In the genomic region with DNA sequence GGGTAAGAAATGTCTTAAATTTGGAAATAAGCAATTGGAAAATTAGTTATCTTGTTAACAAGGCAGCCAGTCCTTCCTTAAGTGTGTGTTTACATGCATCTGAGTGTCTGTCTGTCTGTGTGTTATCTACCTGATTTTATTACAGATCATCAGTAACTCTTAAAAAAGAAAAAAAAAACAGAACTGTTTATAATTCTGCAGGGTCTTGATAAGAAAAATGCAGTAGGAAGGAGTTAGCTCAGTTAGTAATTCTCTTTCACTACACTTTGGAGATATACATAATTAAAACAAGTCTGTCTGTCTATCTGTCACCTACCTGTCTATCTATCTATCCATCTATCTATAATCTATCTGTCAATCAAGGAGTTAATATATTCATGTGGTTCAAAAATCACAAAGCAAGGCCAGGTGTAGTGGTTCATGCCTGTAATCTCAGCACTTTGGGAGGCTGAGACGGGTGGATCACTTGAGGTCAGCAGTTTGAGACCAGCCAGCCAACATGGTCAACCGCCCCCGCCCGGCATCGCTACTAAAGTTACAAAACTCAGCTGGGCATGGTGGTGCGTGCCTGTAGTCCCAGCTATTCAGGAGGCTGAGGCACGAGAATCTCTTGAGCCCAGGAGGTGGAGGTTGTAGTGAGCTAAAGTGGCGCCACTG, we compare ENCODE assay signal across 1 cellular context.
TF ChIP-seq lines count a peak whose summit lies in the region.

No MANE protein-coding gene starts in this region.

TF ChIP-seq in K562, 482 proteins besides CTCF, POLR2A, EP300 and RAD21 (continued from another document and continues in another):
- TF ChIP-seq ELF1 (tag; IDR thresholded peaks at IDR 0.05) (no peak), NELFE (IDR thresholded peaks at IDR 0.05; ENCODE audit: insufficient read depth, insufficient read length) (no peak), ZC3H4 (CRISPR knock-in tag; IDR thresholded peaks at IDR 0.05; ENCODE audit: borderline replicate concordance) (no peak), U2AF2 (optimal IDR thresholded peaks at IDR 0.05; ENCODE audit: low read depth, low read length) (no peak), NFIX (CRISPR knock-in tag; IDR thresholded peaks at IDR 0.05; ENCODE audit: low read depth) (no peak), TAF7 (tag; IDR thresholded peaks at IDR 0.05) (no peak), TARDBP (IDR thresholded peaks at IDR 0.05) (no peak), MAFG (tag; conservative IDR thresholded peaks at IDR 0.05) (no peak), XRCC3 (IDR thresholded peaks at IDR 0.05) (no peak), RCOR1 (IDR thresholded peaks at IDR 0.05; ENCODE audit: borderline replicate concordance in 1 of 2, low read depth in 2 of 2, low read length in 2 of 2) (peak in 1 of 2 experiments; percentile 65; a peak in 2 of 4 replicates), YBX1 (IDR thresholded peaks at IDR 0.05) (no peak), CHD1 (IDR thresholded peaks at IDR 0.05; ENCODE audit: low read length) (no peak), CBFA2T2 (conservative IDR thresholded peaks at IDR 0.05) (peak; percentile 43), TEAD2 (tag; IDR thresholded peaks at IDR 0.05) (no peak), ZNF239 (CRISPR knock-in tag; IDR thresholded peaks at IDR 0.05) (no peak), PHB (CRISPR knock-in tag; IDR thresholded peaks at IDR 0.05) (no peak), MAFK (IDR thresholded peaks at IDR 0.05; ENCODE audit: low read length) (no peak), NRF1 (conservative IDR thresholded peaks at IDR 0.05 in 1 of 2, IDR thresholded peaks at IDR 0.05 in 1 of 2) (peak in 1 of 2 experiments; percentile 31; a peak in 1 of 4 replicates), SRSF3 (IDR thresholded peaks at IDR 0.05; ENCODE audit: insufficient read depth, low read length) (no peak), NR2C2 (CRISPR knock-in tag; IDR thresholded peaks at IDR 0.05) (no peak), NR2C2 (tag; IDR thresholded peaks at IDR 0.05) (no peak), ZNF316 (IDR thresholded peaks at IDR 0.05) (no peak), BRCA1 (IDR thresholded peaks at IDR 0.05) (no peak), BRCA1 (CRISPR knock-in tag; IDR thresholded peaks at IDR 0.05) (no peak), HSF4 (CRISPR knock-in tag; IDR thresholded peaks at IDR 0.05; ENCODE audit: borderline replicate concordance) (no peak), STAT5B (CRISPR knock-in tag; IDR thresholded peaks at IDR 0.05) (no peak), ZSCAN32 (CRISPR knock-in tag; IDR thresholded peaks at IDR 0.05) (no peak), WHSC1 (IDR thresholded peaks at IDR 0.05; ENCODE audit: low read length) (no peak), CC2D1A (IDR thresholded peaks at IDR 0.05) (0 out of 2 replicates have a peak, but pooled peaks have one; percentile 55), NR2F6 (CRISPR knock-in tag; IDR thresholded peaks at IDR 0.05) (no peak), POLR2AphosphoS5 (IDR thresholded peaks at IDR 0.05; ENCODE audit: control insufficient read depth, insufficient read depth, low read depth, low read length) (no peak), POLR2AphosphoS2 (IDR thresholded peaks at IDR 0.05; ENCODE audit: low read length) (no peak), KAT2B (IDR thresholded peaks at IDR 0.05; ENCODE audit: low read depth, low read length) (no peak)
- TF ChIP-seq, protein P1, sequence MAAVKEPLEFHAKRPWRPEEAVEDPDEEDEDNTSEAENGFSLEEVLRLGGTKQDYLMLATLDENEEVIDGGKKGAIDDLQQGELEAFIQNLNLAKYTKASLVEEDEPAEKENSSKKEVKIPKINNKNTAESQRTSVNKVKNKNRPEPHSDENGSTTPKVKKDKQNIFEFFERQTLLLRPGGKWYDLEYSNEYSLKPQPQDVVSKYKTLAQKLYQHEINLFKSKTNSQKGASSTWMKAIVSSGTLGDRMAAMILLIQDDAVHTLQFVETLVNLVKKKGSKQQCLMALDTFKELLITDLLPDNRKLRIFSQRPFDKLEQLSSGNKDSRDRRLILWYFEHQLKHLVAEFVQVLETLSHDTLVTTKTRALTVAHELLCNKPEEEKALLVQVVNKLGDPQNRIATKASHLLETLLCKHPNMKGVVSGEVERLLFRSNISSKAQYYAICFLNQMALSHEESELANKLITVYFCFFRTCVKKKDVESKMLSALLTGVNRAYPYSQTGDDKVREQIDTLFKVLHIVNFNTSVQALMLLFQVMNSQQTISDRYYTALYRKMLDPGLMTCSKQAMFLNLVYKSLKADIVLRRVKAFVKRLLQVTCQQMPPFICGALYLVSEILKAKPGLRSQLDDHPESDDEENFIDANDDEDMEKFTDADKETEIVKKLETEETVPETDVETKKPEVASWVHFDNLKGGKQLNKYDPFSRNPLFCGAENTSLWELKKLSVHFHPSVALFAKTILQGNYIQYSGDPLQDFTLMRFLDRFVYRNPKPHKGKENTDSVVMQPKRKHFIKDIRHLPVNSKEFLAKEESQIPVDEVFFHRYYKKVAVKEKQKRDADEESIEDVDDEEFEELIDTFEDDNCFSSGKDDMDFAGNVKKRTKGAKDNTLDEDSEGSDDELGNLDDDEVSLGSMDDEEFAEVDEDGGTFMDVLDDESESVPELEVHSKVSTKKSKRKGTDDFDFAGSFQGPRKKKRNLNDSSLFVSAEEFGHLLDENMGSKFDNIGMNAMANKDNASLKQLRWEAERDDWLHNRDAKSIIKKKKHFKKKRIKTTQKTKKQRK (IDR thresholded peaks at IDR 0.05; ENCODE audit: borderline replicate concordance, low read depth, low read length), result no peak
- TF ChIP-seq, protein P2, sequence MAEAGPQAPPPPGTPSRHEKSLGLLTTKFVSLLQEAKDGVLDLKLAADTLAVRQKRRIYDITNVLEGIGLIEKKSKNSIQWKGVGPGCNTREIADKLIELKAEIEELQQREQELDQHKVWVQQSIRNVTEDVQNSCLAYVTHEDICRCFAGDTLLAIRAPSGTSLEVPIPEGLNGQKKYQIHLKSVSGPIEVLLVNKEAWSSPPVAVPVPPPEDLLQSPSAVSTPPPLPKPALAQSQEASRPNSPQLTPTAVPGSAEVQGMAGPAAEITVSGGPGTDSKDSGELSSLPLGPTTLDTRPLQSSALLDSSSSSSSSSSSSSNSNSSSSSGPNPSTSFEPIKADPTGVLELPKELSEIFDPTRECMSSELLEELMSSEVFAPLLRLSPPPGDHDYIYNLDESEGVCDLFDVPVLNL (CRISPR knock-in tag; IDR thresholded peaks at IDR 0.05; ENCODE audit: low read depth), result no peak
- TF ChIP-seq, protein P3, sequence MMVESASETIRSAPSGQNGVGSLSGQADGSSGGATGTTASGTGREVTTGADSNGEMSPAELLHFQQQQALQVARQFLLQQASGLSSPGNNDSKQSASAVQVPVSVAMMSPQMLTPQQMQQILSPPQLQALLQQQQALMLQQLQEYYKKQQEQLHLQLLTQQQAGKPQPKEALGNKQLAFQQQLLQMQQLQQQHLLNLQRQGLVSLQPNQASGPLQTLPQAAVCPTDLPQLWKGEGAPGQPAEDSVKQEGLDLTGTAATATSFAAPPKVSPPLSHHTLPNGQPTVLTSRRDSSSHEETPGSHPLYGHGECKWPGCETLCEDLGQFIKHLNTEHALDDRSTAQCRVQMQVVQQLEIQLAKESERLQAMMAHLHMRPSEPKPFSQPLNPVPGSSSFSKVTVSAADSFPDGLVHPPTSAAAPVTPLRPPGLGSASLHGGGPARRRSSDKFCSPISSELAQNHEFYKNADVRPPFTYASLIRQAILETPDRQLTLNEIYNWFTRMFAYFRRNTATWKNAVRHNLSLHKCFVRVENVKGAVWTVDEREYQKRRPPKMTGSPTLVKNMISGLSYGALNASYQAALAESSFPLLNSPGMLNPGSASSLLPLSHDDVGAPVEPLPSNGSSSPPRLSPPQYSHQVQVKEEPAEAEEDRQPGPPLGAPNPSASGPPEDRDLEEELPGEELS (CRISPR knock-in tag; IDR thresholded peaks at IDR 0.05; ENCODE audit: borderline replicate concordance), result no peak
- TF ChIP-seq, protein P4, sequence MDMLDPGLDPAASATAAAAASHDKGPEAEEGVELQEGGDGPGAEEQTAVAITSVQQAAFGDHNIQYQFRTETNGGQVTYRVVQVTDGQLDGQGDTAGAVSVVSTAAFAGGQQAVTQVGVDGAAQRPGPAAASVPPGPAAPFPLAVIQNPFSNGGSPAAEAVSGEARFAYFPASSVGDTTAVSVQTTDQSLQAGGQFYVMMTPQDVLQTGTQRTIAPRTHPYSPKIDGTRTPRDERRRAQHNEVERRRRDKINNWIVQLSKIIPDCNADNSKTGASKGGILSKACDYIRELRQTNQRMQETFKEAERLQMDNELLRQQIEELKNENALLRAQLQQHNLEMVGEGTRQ (CRISPR knock-in tag; IDR thresholded peaks at IDR 0.05), result no peak
- TF ChIP-seq, protein P5, sequence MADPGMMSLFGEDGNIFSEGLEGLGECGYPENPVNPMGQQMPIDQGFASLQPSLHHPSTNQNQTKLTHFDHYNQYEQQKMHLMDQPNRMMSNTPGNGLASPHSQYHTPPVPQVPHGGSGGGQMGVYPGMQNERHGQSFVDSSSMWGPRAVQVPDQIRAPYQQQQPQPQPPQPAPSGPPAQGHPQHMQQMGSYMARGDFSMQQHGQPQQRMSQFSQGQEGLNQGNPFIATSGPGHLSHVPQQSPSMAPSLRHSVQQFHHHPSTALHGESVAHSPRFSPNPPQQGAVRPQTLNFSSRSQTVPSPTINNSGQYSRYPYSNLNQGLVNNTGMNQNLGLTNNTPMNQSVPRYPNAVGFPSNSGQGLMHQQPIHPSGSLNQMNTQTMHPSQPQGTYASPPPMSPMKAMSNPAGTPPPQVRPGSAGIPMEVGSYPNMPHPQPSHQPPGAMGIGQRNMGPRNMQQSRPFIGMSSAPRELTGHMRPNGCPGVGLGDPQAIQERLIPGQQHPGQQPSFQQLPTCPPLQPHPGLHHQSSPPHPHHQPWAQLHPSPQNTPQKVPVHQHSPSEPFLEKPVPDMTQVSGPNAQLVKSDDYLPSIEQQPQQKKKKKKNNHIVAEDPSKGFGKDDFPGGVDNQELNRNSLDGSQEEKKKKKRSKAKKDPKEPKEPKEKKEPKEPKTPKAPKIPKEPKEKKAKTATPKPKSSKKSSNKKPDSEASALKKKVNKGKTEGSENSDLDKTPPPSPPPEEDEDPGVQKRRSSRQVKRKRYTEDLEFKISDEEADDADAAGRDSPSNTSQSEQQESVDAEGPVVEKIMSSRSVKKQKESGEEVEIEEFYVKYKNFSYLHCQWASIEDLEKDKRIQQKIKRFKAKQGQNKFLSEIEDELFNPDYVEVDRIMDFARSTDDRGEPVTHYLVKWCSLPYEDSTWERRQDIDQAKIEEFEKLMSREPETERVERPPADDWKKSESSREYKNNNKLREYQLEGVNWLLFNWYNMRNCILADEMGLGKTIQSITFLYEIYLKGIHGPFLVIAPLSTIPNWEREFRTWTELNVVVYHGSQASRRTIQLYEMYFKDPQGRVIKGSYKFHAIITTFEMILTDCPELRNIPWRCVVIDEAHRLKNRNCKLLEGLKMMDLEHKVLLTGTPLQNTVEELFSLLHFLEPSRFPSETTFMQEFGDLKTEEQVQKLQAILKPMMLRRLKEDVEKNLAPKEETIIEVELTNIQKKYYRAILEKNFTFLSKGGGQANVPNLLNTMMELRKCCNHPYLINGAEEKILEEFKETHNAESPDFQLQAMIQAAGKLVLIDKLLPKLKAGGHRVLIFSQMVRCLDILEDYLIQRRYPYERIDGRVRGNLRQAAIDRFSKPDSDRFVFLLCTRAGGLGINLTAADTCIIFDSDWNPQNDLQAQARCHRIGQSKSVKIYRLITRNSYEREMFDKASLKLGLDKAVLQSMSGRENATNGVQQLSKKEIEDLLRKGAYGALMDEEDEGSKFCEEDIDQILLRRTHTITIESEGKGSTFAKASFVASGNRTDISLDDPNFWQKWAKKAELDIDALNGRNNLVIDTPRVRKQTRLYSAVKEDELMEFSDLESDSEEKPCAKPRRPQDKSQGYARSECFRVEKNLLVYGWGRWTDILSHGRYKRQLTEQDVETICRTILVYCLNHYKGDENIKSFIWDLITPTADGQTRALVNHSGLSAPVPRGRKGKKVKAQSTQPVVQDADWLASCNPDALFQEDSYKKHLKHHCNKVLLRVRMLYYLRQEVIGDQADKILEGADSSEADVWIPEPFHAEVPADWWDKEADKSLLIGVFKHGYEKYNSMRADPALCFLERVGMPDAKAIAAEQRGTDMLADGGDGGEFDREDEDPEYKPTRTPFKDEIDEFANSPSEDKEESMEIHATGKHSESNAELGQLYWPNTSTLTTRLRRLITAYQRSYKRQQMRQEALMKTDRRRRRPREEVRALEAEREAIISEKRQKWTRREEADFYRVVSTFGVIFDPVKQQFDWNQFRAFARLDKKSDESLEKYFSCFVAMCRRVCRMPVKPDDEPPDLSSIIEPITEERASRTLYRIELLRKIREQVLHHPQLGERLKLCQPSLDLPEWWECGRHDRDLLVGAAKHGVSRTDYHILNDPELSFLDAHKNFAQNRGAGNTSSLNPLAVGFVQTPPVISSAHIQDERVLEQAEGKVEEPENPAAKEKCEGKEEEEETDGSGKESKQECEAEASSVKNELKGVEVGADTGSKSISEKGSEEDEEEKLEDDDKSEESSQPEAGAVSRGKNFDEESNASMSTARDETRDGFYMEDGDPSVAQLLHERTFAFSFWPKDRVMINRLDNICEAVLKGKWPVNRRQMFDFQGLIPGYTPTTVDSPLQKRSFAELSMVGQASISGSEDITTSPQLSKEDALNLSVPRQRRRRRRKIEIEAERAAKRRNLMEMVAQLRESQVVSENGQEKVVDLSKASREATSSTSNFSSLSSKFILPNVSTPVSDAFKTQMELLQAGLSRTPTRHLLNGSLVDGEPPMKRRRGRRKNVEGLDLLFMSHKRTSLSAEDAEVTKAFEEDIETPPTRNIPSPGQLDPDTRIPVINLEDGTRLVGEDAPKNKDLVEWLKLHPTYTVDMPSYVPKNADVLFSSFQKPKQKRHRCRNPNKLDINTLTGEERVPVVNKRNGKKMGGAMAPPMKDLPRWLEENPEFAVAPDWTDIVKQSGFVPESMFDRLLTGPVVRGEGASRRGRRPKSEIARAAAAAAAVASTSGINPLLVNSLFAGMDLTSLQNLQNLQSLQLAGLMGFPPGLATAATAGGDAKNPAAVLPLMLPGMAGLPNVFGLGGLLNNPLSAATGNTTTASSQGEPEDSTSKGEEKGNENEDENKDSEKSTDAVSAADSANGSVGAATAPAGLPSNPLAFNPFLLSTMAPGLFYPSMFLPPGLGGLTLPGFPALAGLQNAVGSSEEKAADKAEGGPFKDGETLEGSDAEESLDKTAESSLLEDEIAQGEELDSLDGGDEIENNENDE (IDR thresholded peaks at IDR 0.05; ENCODE audit: low read depth, low read length), result no peak
- TF ChIP-seq, protein P6, sequence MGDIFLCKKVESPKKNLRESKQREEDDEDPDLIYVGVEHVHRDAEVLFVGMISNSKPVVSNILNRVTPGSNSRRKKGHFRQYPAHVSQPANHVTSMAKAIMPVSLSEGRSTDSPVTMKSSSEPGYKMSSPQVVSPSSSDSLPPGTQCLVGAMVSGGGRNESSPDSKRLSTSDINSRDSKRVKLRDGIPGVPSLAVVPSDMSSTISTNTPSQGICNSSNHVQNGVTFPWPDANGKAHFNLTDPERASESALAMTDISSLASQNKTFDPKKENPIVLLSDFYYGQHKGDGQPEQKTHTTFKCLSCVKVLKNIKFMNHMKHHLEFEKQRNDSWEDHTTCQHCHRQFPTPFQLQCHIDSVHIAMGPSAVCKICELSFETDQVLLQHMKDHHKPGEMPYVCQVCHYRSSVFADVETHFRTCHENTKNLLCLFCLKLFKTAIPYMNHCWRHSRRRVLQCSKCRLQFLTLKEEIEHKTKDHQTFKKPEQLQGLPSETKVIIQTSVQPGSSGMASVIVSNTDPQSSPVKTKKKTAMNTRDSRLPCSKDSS (IDR thresholded peaks at IDR 0.05; ENCODE audit: low read depth, partially characterized antibody), result no peak
